Comparison of ENCODE assay signal across 8 cellular contexts in genomic region chr19:13115936-13116281, GRCh38. TPM values are rescaled to one million over a fixed set of nuclear protein-coding genes. Genes with fewer than 3 reads are reported as not detected.
DNase-seq lines count a peak whose midpoint lies in the region; ATAC-seq and TF ChIP-seq lines count a peak whose summit lies in the region.

No MANE protein-coding gene starts in this region.

- no TSS peak for BruUV-seq in MCF 10A (replicated peaks; lab: Mats Ljungman, UMichigan)

- no peak for ATAC-seq in heart left ventricle
- no peak for ATAC-seq in left ventricle myocardium superior

- peaks cover 19% of the 10 kb centered on the region for H3K4me1 Mint-ChIP-seq in MCF 10A (ENCODE audit: insufficient read depth, unreplicated experiment)

- H3K36me3 Mint-ChIP-seq in MCF 10A (ENCODE audit: insufficient read depth, unreplicated experiment), result peaks cover 26% of the 10 kb centered on the region

- WGBS in heart left ventricle, 4 donors, result 0 to 3% (median 2%) methylated on average over 14 to 18 of the region's 18 CpGs

- H3K36me3 ChIP-seq in heart left ventricle (peaks cover 0 to 37% (median 25%) of the 10 kb centered on the region in 9 donors), vagina (peaks cover 0 to 20% of the 10 kb centered on the region in 2 donors)

- no peaks in the 10 kb centered on the region for H3K9me3 Mint-ChIP-seq in MCF 10A (ENCODE audit: unreplicated experiment)

- H3K4me3 ChIP-seq in heart left ventricle (peak overlapping the region; percentile 72 to 99 (median 92)), mononuclear cell (ENCODE audit: low read length) (peak overlapping the region; percentile 62), vagina (peak overlapping the region; percentile 92 to 99)

- DNase-seq in heart left ventricle (no peak), left ventricle myocardium superior (no peak), MCF 10A (ENCODE audit: unreplicated experiment) (no peak), vagina (ENCODE audit: extremely low spot score in 2 of 2) (no peak), SW480 (ENCODE audit: low spot score) (no peak)
- DNase-seq in NK-92 treated with Interleukin-12 subunit alpha and Interleukin-12 subunit beta, amount 100 ng/mL, for 24 hours (lab: John Stamatoyannopoulos, UW), result no peak
- DNase-seq in stimulated activated CD4-positive, alpha-beta T cell treated with anti-CD3 and anti-CD28 coated beads, Interleukin-4, amount 100 ng/mL, for 4 hours, result no peak

- no peaks in the 10 kb centered on the region for H3K27me3 Mint-ChIP-seq in MCF 10A (ENCODE audit: insufficient read depth, unreplicated experiment)

- H3K27ac Mint-ChIP-seq in MCF 10A (ENCODE audit: low read depth, unreplicated experiment), result peak overlapping the region; percentile 98

- peak overlapping the region; percentile 98 for H3K4me3 Mint-ChIP-seq in MCF 10A (ENCODE audit: unreplicated experiment)

- intact Hi-C loops in heart left ventricle (cut with DNase I) (loop anchor here in 4 of 10 donors (2.0 to 10.0 kb wide), 3 partner anchors 35 to 149 kb away; partner anchors contain the start of genes IER2 (in 4 of the 4) and STX10 (in 4 of the 4)), left ventricle myocardium superior (cut with micrococcal nuclease) (no loop called here), MCF 10A (cut with micrococcal nuclease) (loop anchor here (5.0 kb wide), 2 partner anchors 51 to 631 kb away; a partner anchor contains a TSS), vagina (cut with DNase I) (no loop called here)

- no peak for TF ChIP-seq POLR2A in heart left ventricle (IDR thresholded peaks at IDR 0.05)
- no peak for TF ChIP-seq POLR2A in vagina (IDR thresholded peaks at IDR 0.05)

- TF ChIP-seq CTCF in heart left ventricle (IDR thresholded peaks at IDR 0.05) (no peak), MCF 10A (IDR thresholded peaks at IDR 0.05; ENCODE audit: unreplicated experiment) (no peak), vagina (IDR thresholded peaks at IDR 0.05) (no peak)

- H3K27me3 ChIP-seq in heart left ventricle, result no peaks in the 10 kb centered on the region
- no peaks in the 10 kb centered on the region for H3K27me3 ChIP-seq in mononuclear cell (ENCODE audit: insufficient read depth, low read length)
- H3K27me3 ChIP-seq in vagina, result no peaks in the 10 kb centered on the region

- H3K9me3 ChIP-seq in heart left ventricle, result no peaks in the 10 kb centered on the region
- H3K9me3 ChIP-seq in mononuclear cell (ENCODE audit: low read depth, low read length), result no peaks in the 10 kb centered on the region
- no peaks in the 10 kb centered on the region for H3K9me3 ChIP-seq in vagina

- CTCF ChIA-PET in MCF 10A (lab: Yijun Ruan, JAX), result interaction anchor here (0.6 to 1.5 kb wide), 4 partner anchors 54 to 133 kb away, joined by 3 read pairs; no protein-coding TSS in a partner anchor

- H3K4me1 ChIP-seq in heart left ventricle, result peaks cover 5 to 45% (median 35%) of the 10 kb centered on the region in 12 donors
- H3K4me1 ChIP-seq in mononuclear cell (ENCODE audit: insufficient read depth, low read length), result peaks cover 43% of the 10 kb centered on the region
- peaks cover 52% of the 10 kb centered on the region for H3K4me1 ChIP-seq in vagina

- H3K27ac ChIP-seq in heart left ventricle, result peak overlapping the region in 8 of 12 donors; percentile 62 to 88 (median 78)
- H3K27ac ChIP-seq in vagina, result peak overlapping the region; percentile 78

- POLR2A ChIA-PET in MCF 10A (lab: Yijun Ruan, JAX), result interaction anchor here (0.7 to 5.8 kb wide), 7 partner anchors 12 to 155 kb away, joined by 3 to 61 read pairs (median 4); no protein-coding TSS in a partner anchor

RNA-seq across cellular contexts. Expression of gene TRMT1, which starts 0.6 kb away (rescaled TPM):
- total RNA-seq in heart left ventricle (10 to 100 TPM; 15.1 to 22.6 (median 16.2) TPM), left ventricle myocardium superior (22.4 TPM), MCF 10A (2022) (47.5 and 63.2 TPM in 2 replicates), mononuclear cell (30.7 TPM), vagina (28.0 TPM)
- polyA plus RNA-seq in heart left ventricle, result 10 to 100 TPM; 26.4 to 32.4 TPM

RNA-seq across cellular contexts. Expression of gene NACC1, which starts 2.2 kb away (rescaled TPM):
- total RNA-seq in heart left ventricle (10 to 100 TPM; 28.7 to 88.2 (median 41.8) TPM), left ventricle myocardium superior (50.0 TPM), MCF 10A (2022) (55.9 and 67.3 TPM in 2 replicates), mononuclear cell (16.0 TPM), vagina (22.6 TPM)
- polyA plus RNA-seq in heart left ventricle, result 10 to 100 TPM; 49.6 to 74.2 TPM

RNA-seq across cellular contexts. Expression of gene LYL1, which starts 13.3 kb away (rescaled TPM):
- 10 to 100 TPM in 3 of 9 donors, 1 to 10 TPM in 6; 5.2 to 19.1 (median 8.3) TPM for total RNA-seq in heart left ventricle
- 1 to 10 TPM; 7.7 to 8.4 TPM for polyA plus RNA-seq in heart left ventricle
- total RNA-seq in left ventricle myocardium superior, result 8.8 TPM
- not detected in 2 replicates for total RNA-seq in MCF 10A (2022)
- total RNA-seq in mononuclear cell, result 20.5 TPM
- total RNA-seq in vagina, result 11.5 TPM

RNA-seq across cellular contexts. Expression of gene STX10, which starts 34.3 kb away (rescaled TPM):
- 10 to 100 TPM; 24.0 to 48.8 (median 35.8) TPM for total RNA-seq in heart left ventricle
- polyA plus RNA-seq in heart left ventricle, result 10 to 100 TPM; 52.5 to 64.7 TPM
- 46.4 TPM for total RNA-seq in left ventricle myocardium superior
- total RNA-seq in MCF 10A (2022), result 35.2 and 37.9 TPM in 2 replicates
- 71.7 TPM for total RNA-seq in mononuclear cell
- total RNA-seq in vagina, result 71.5 TPM

RNA-seq across cellular contexts. Expression of gene IER2, which starts 34.3 kb away (rescaled TPM):
- total RNA-seq in heart left ventricle (100 to 1,000 TPM in 1 of 9 donors, 10 to 100 TPM in 8; 17.6 to 101 (median 29.1) TPM), left ventricle myocardium superior (19.8 TPM), MCF 10A (2022) (63.0 and 92.3 TPM in 2 replicates), mononuclear cell (222 TPM), vagina (152 TPM)
- 10 to 100 TPM; 21.8 to 35.7 TPM for polyA plus RNA-seq in heart left ventricle
